ENCODE assay signal across 9 cellular contexts in the genomic region with DNA sequence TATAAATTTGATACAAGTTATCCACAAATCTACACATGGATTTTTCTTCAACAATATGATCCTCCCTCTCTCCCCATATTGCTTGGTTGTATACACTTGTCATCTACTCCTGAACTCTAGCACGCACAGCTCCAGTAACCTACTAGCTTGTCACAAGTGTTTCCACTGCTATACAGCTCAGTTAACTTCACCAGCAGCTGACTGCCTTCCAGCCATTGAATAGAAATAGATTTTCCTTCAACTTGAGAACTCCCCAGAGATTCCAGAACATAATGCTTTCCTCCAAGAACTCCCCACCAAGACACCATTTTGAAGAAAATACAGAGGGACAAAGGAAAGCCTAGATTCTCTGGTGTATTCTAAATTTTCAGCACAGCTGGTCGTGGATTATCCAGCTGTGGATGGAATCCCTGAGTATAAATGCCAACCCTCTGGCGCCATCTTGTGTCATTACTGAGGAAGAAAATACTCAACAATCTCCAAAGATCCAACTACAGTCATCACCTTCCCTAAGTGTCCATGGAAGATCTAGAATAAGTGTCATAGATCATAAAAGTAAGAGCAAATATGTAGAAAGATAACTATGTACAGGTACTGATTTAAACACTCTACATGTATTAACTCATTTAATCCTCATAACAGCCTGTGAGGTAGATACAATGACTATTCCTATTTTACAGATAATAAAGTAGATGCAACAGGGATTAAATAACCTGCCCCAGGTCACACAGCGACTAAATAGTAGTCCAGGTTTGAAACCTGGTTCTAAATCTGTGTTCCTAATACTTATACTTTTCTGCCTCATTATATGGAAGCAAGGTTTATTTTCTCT.
DNase-seq lines count a peak whose midpoint lies in the region; TF ChIP-seq lines count a peak whose summit lies in the region.
"Had no signal": no experiment of that assay in that cellular context is flagged by ENCODE, and none has a peak within 500 bp of the region (broad histone marks: within the 10 kb centered on the region; RNA-seq: fewer than 3 reads in every experiment).

No MANE protein-coding gene starts in this region.

- no peak for TF ChIP-seq POLR2A in thyroid gland (IDR thresholded peaks at IDR 0.05)

- TF ChIP-seq CTCF in Caco-2 (IDR thresholded peaks at IDR 0.05; ENCODE audit: insufficient read depth in 1 of 2, low read depth in 1 of 2, low read length in 1 of 2, severe bottlenecking in 1 of 2, unreplicated experiment in 1 of 2), result peak; percentile 67 to 78
- TF ChIP-seq CTCF in HEK293 (tag by site-specific recombination; IDR thresholded peaks at IDR 0.05), result peak; percentile 51
- peak; percentile 60 to 71 for TF ChIP-seq CTCF in mammary epithelial cell (conservative IDR thresholded peaks at IDR 0.05 in 1 of 2, IDR thresholded peaks at IDR 0.05 in 1 of 2; ENCODE audit: extremely low read depth in 1 of 2, insufficient read depth in 1 of 2, low read depth in 1 of 2, low read length in 2 of 2)
- peak; percentile 38 to 86 (median 70) for TF ChIP-seq CTCF in thyroid gland (IDR thresholded peaks at IDR 0.05)

- H3K9me3 ChIP-seq in Caco-2 (no peaks in the 10 kb centered on the region), HEK293 (ENCODE audit: control insufficient read depth, insufficient read depth, low read depth, low read length) (no peaks in the 10 kb centered on the region), mammary epithelial cell (replicated peaks; ENCODE audit: insufficient read depth, low read length) (no peaks in the 10 kb centered on the region), thyroid gland (no peaks in the 10 kb centered on the region)

- intact Hi-C loops in Caco-2 (cut with micrococcal nuclease; ENCODE audit: unreplicated experiment) (loop anchor here (1.0 to 10.0 kb wide), 6 partner anchors 43 to 1009 kb away; a partner anchor contains a TSS), mammary epithelial cell (cut with micrococcal nuclease) (loop anchor here (1.0 to 5.0 kb wide), 5 partner anchors 154 to 1814 kb away; no protein-coding TSS in a partner anchor), thyroid gland (cut with DNase I) (loop anchor here (5.0 to 10.0 kb wide), 2 partner anchors 161 to 344 kb away; a partner anchor contains a TSS)

- H3K27me3 Mint-ChIP-seq in Caco-2 (ENCODE audit: insufficient read depth, unreplicated experiment), result no peaks in the 10 kb centered on the region

- no peak overlapping the region for H3K4me2 ChIP-seq in mammary epithelial cell (ENCODE audit: insufficient read depth, low read depth, low read length)

- no peaks in the 10 kb centered on the region for H3K4me1 Mint-ChIP-seq in Caco-2 (ENCODE audit: low read depth, unreplicated experiment)
- H3K4me1 Mint-ChIP-seq: naive thymus-derived CD8-positive, alpha-beta T cell had no signal

- no peaks in the 10 kb centered on the region for H3K9me3 Mint-ChIP-seq in Caco-2 (ENCODE audit: unreplicated experiment)

- H3K79me2 ChIP-seq in mammary epithelial cell (ENCODE audit: insufficient read depth, low read length), result no peaks in the 10 kb centered on the region

- no peaks in the 10 kb centered on the region for H3K4me1 ChIP-seq in Caco-2
- H3K4me1 ChIP-seq in HEK293 (ENCODE audit: control insufficient read depth, insufficient read depth, low read length), result no peaks in the 10 kb centered on the region
- H3K4me1 ChIP-seq in mammary epithelial cell (ENCODE audit: insufficient read depth, low read length), result no peaks in the 10 kb centered on the region
- H3K4me1 ChIP-seq in thyroid gland, result no peaks in the 10 kb centered on the region

- no peaks in the 10 kb centered on the region for H3K36me3 ChIP-seq in Caco-2 (ENCODE audit: control insufficient read depth, insufficient read depth, low read length)
- H3K36me3 ChIP-seq in HEK293 (ENCODE audit: control insufficient read depth in 2 of 2, insufficient read depth in 1 of 2, low read length in 2 of 2), result peaks cover 0 to 3% of the 10 kb centered on the region in 2 experiments; a peak in 2 of 3 replicates
- no peaks in the 10 kb centered on the region for H3K36me3 ChIP-seq in mammary epithelial cell (ENCODE audit: insufficient read depth, low read length)
- H3K36me3 ChIP-seq in thyroid gland, result peaks cover 0 to 6% of the 10 kb centered on the region in 2 donors

- H3K9ac ChIP-seq in mammary epithelial cell (ENCODE audit: insufficient read depth, low read length), result no peak overlapping the region

- in situ Hi-C loops in mammary epithelial cell (cut with MboI; ENCODE audit: low sequenced_read_pairs in 2 of 2), result loop anchor here (5.0 to 25.0 kb wide), 3 partner anchors 334 to 999 kb away; a partner anchor contains a TSS

- no peak overlapping the region for H2AFZ ChIP-seq in mammary epithelial cell (ENCODE audit: low read depth, low read length)

- 9% methylated on average over 4 of the region's 4 CpGs for WGBS in mammary epithelial cell (ENCODE audit: low coverage, missing lambda C conversion rate)
- WGBS in thyroid gland, 2 donors, result 22 to 24% methylated on average over 4 of the region's 4 CpGs

- dilution Hi-C loops in mammary epithelial cell (cut with HindIII; ENCODE audit: low sequenced_read_pairs), result no loop called here

- no TSS peak for BruUV-seq in Caco-2 (replicated peaks; lab: Mats Ljungman, UMichigan)
- no TSS peak for BruUV-seq in mammary epithelial cell (replicated peaks; lab: Mats Ljungman, UMichigan)

- H3K27ac Mint-ChIP-seq in Caco-2 (ENCODE audit: unreplicated experiment), result no peak overlapping the region

- H3K27me3 ChIP-seq in Caco-2 (replicated peaks; ENCODE audit: control insufficient read depth, insufficient read depth, low read length) (no peaks in the 10 kb centered on the region), mammary epithelial cell (ENCODE audit: insufficient read depth, low read length) (peaks cover 3% of the 10 kb centered on the region), thyroid gland (no peaks in the 10 kb centered on the region)

- CTCF ChIA-PET in Caco-2 (lab: Charles Lee), result interaction anchor here (0.6 to 1.9 kb wide), 12 partner anchors 39 to 365 kb away, joined by 3 to 17 read pairs (median 4); no protein-coding TSS in a partner anchor
- CTCF ChIA-PET in HEK293 (lab: Yijun Ruan, JAX), result interaction anchor here (0.6 to 4.7 kb wide), 45 partner anchors 9 to 974 kb away, joined by 3 to 105 read pairs (median 4); no protein-coding TSS in a partner anchor
- CTCF ChIA-PET in mammary epithelial cell (lab: Charles Lee; ENCODE audit: low non-redundant PET), result interaction anchor here (0.6 to 1.0 kb wide), 3 partner anchors 104 to 342 kb away, joined by 3 to 4 read pairs (median 3); no protein-coding TSS in a partner anchor

- peaks cover 78% of the 10 kb centered on the region for H3K36me3 Mint-ChIP-seq in Caco-2 (ENCODE audit: insufficient read depth, unreplicated experiment)
- H3K36me3 Mint-ChIP-seq: naive thymus-derived CD8-positive, alpha-beta T cell had no signal

- no peak overlapping the region for H3K4me3 ChIP-seq in Caco-2 (ENCODE audit: low read depth, low read length)
- H3K4me3 ChIP-seq in HEK293 (ENCODE audit: low read depth, low read length), result no peak overlapping the region
- H3K4me3 ChIP-seq in mammary epithelial cell (replicated peaks in 1 of 3; ENCODE audit: insufficient read depth in 1 of 3, low read depth in 2 of 3, low read length in 3 of 3), result no peak overlapping the region
- no peak overlapping the region for H3K4me3 ChIP-seq in thyroid gland (replicated peaks in 1 of 3)

- peak in 1 of 2 experiments; percentile 68 for DNase-seq in Caco-2
- DNase-seq in NCI-H69 (lab: John Stamatoyannopoulos, UW), result peak; percentile 84
- peak; percentile 32 for DNase-seq in mammary epithelial cell
- peak; percentile 63 for DNase-seq in islet precursor cell
- DNase-seq in thyroid gland, result peak; percentile 36 to 47
- no peak for DNase-seq in activated naive CD4-positive, alpha-beta T cell treated with Interleukin-2 at 50 U/mL for 16 hours
- DNase-seq in stimulated activated CD4-positive, alpha-beta T cell treated with anti-CD3 and anti-CD28 coated beads, Interleukin-2, amount 100 ng/mL, for 48 hours, result no peak

- POLR2A ChIA-PET in Caco-2 (lab: Charles Lee) (interaction anchor here (0.6 kb wide), 1 partner anchor 31 kb away, joined by 3 read pairs; no protein-coding TSS in a partner anchor), HEK293 (lab: Yijun Ruan, JAX) (no interaction called here)

- H4K20me1 ChIP-seq in mammary epithelial cell (ENCODE audit: insufficient read depth, low read length), result no peaks in the 10 kb centered on the region

- H3K27ac ChIP-seq in HEK293 (ENCODE audit: extremely low read depth, low read depth, low read length) (no peak overlapping the region), mammary epithelial cell (ENCODE audit: insufficient read depth, low read depth, low read length) (no peak overlapping the region), thyroid gland (no peak overlapping the region)

- no peak overlapping the region for H3K4me3 Mint-ChIP-seq in Caco-2 (ENCODE audit: unreplicated experiment)
- H3K4me3 Mint-ChIP-seq: naive thymus-derived CD8-positive, alpha-beta T cell had no signal

TF ChIP-seq in HEK293, 187 proteins besides CTCF, POLR2A, EP300 and RAD21:
- no peak for TF ChIP-seq ZNF548 (tag by site-specific recombination; IDR thresholded peaks at IDR 0.05)
- no peak for TF ChIP-seq ZNF302 (tag by site-specific recombination; IDR thresholded peaks at IDR 0.05; ENCODE audit: low read depth)
- 0 out of 2 replicates have a peak, but pooled peaks have one; percentile 33 for TF ChIP-seq ZSCAN30 (tag by site-specific recombination; IDR thresholded peaks at IDR 0.05)
- TF ChIP-seq ZSCAN23 (tag by site-specific recombination; IDR thresholded peaks at IDR 0.05), result no peak
- peak; percentile 84 for TF ChIP-seq ZNF654 (tag by site-specific recombination; IDR thresholded peaks at IDR 0.05; ENCODE audit: low read depth)
- 0 out of 2 replicates have a peak, but pooled peaks have one; percentile 20 for TF ChIP-seq ZNF660 (tag by site-specific recombination; IDR thresholded peaks at IDR 0.05)
- peak; percentile 57; the same call in 1 of the 2 replicates for TF ChIP-seq IKZF3 (tag by site-specific recombination; IDR thresholded peaks at IDR 0.05)
- TF ChIP-seq, protein P1, sequence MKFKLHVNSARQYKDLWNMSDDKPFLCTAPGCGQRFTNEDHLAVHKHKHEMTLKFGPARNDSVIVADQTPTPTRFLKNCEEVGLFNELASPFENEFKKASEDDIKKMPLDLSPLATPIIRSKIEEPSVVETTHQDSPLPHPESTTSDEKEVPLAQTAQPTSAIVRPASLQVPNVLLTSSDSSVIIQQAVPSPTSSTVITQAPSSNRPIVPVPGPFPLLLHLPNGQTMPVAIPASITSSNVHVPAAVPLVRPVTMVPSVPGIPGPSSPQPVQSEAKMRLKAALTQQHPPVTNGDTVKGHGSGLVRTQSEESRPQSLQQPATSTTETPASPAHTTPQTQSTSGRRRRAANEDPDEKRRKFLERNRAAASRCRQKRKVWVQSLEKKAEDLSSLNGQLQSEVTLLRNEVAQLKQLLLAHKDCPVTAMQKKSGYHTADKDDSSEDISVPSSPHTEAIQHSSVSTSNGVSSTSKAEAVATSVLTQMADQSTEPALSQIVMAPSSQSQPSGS (tag by site-specific recombination; IDR thresholded peaks at IDR 0.05; ENCODE audit: low read depth), result no peak
- TF ChIP-seq ZNF391 (tag by site-specific recombination; IDR thresholded peaks at IDR 0.05; ENCODE audit: borderline replicate concordance, low read depth), result no peak

Comparison
In these comparisons a context has a peak if more than half of its experiments do, and no peak if none do; other contexts are left out.
1. DNase-seq: peak in NCI-H69 (single experiment), mammary epithelial cell (single experiment), islet precursor cell (single experiment) and thyroid gland (2 of 2); none in activated naive CD4-positive, alpha-beta T cell treated with Interleukin-2 at 50 U/mL for 16 hours (single experiment) and stimulated activated CD4-positive, alpha-beta T cell treated with anti-CD3 and anti-CD28 coated beads, Interleukin-2, amount 100 ng/mL, for 48 hours (0 of 2).
2. Peak in every context shown above with its lines, with median percentiles within 50 percentile points of each other: CTCF ChIP-seq.